ENCODE assay signal across 17 cellular contexts in the genomic region with DNA sequence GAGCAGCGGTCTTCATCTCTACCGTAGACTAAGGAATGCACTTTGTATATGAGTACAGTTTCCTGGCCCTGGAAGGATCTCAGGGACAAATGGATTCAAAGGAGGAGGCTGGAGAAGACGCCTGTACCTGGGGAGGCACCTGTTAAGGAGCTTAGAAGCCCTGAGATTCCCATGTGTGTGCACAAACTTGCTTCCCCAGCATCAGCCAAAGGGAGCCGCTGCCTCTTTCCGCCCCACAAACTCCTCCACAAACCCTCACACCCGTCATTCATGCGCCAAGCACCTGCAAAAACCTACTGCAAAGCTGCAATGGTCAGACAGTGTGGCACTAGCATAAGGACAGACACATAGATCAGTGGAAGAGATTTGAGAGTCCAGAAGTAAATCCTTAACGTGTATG.
"Had no signal": no experiment of that assay in that cellular context is flagged by ENCODE, and none has a peak within 500 bp of the region (broad histone marks: within the 10 kb centered on the region; RNA-seq: fewer than 3 reads in every experiment).

No MANE protein-coding gene starts in this region.

- H3K4me1 ChIP-seq: ascending aorta had no signal

- H3K9me3 ChIP-seq: ascending aorta, right atrium auricular region, tibial nerve had no signal

- ATAC-seq: activated naive CD4-positive, alpha-beta T cell treated with anti-CD3 and anti-CD28 coated beads, Interleukin-2, amount 50 U/mL, for 72 hours; activated T-cell treated with anti-CD3 and anti-CD28 coated beads, Interleukin-2, amount 50 U/mL, for 72 hours; esophagus mucosa had no signal

- H3K9me3 Mint-ChIP-seq: activated naive CD4-positive, alpha-beta T cell treated with anti-CD3 and anti-CD28 coated beads, Interleukin-2, amount 50 U/mL, for 72 hours; activated T-cell treated with anti-CD3 and anti-CD28 coated beads, Interleukin-2, amount 50 U/mL, for 72 hours had no signal

- H3K27ac Mint-ChIP-seq: activated naive CD4-positive, alpha-beta T cell treated with anti-CD3 and anti-CD28 coated beads, Interleukin-2, amount 50 U/mL, for 72 hours; activated T-cell treated with anti-CD3 and anti-CD28 coated beads, Interleukin-2, amount 50 U/mL, for 72 hours had no signal

- H3K36me3 ChIP-seq: ascending aorta, right atrium auricular region, tibial nerve had no signal

- H3K27ac ChIP-seq: ascending aorta, right atrium auricular region, tibial nerve had no signal

- H3K27me3 ChIP-seq: ascending aorta had no signal

- DNase-seq: activated CD4-positive, alpha-beta T cell treated with anti-CD3 and anti-CD28 coated beads for 4 hours; activated CD4-positive, alpha-beta T cell treated with anti-CD3 and anti-CD28 coated beads, Interleukin-2, amount 50 U/mL, for 4 hours; activated naive CD4-positive, alpha-beta T cell; activated T-cell treated with anti-CD3 and anti-CD28 coated beads for 4 hours; activated T-cell treated with anti-CD3 and anti-CD28 coated beads, Interleukin-2, amount 50 U/mL, for 72 hours; caudate nucleus; cortex of kidney; foreskin fibroblast; islet precursor cell; mammary epithelial cell; stimulated activated CD4-positive, alpha-beta T cell treated with anti-CD3 and anti-CD28 coated beads, Interleukin-2, amount 100 ng/mL, for 48 hours; stimulated activated naive CD4-positive, alpha-beta T cell treated with Interleukin-2 at 50 U/mL for 16 hours had no signal
